8 cellular contexts compared by ENCODE assay signal in the genomic region with DNA sequence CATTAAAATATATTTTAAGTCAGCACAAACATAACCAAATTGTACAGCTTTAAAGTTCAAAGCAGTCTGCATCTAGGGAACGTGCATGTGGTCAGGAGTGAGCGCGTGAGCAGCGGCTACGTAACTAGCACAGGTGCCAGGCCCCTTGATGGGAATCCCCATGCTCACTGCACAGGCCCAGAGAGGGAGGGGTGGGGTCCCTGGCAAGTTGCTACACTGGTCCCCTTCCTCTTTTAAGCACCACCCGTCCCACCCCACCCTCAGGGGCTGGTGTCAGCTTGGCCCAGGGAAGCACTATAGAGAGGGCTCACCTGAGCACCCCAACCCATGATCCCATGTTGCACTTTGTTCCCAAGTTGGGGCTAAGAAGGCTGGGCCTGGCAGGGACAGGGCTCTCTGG. TPM values are rescaled to one million over a fixed set of nuclear protein-coding genes. Genes with fewer than 3 reads are reported as not detected.
DNase-seq lines count a peak whose midpoint lies in the region; ATAC-seq lines count a peak whose summit lies in the region.

No MANE protein-coding gene starts in this region.

- H3K36me3 Mint-ChIP-seq in activated CD4-positive, alpha-beta T cell treated with anti-CD3 and anti-CD28 coated beads for 36 hours (ENCODE audit: low read depth), result peaks cover 17% of the 10 kb centered on the region
- H3K36me3 Mint-ChIP-seq in activated T-cell treated with anti-CD3 and anti-CD28 coated beads, Interleukin-2, amount 50 U/mL, for 24 hours (ENCODE audit: low read depth), result peaks cover 78% of the 10 kb centered on the region

- H3K9ac ChIP-seq in skeletal muscle tissue (ENCODE audit: low read depth in 1 of 3, low read length in 3 of 3), result peak overlapping the region; percentile 76 to 92 (median 86)

- ATAC-seq in activated CD4-positive, alpha-beta T cell treated with anti-CD3 and anti-CD28 coated beads for 36 hours, result no peak
- no peak for ATAC-seq in left cardiac atrium
- ATAC-seq in HG02623 (IDR thresholded peaks at IDR 0.05; ENCODE audit: unreplicated experiment), result no peak
- ATAC-seq in GM19023 (IDR thresholded peaks at IDR 0.05; ENCODE audit: unreplicated experiment), result no peak
- no peak for ATAC-seq in HG03025 (IDR thresholded peaks at IDR 0.05; ENCODE audit: low FRiP score, unreplicated experiment)

- H3K27me3 ChIP-seq in skeletal muscle tissue (ENCODE audit: control insufficient read depth in 3 of 3, insufficient read depth in 3 of 3, low read length in 3 of 3), result no peaks in the 10 kb centered on the region

- peaks cover 18% of the 10 kb centered on the region for H3K4me1 Mint-ChIP-seq in activated CD4-positive, alpha-beta T cell treated with anti-CD3 and anti-CD28 coated beads for 36 hours
- H3K4me1 Mint-ChIP-seq in activated T-cell treated with anti-CD3 and anti-CD28 coated beads, Interleukin-2, amount 50 U/mL, for 24 hours (ENCODE audit: low read depth), result peaks cover 44% of the 10 kb centered on the region

- intact Hi-C loops in activated CD4-positive, alpha-beta T cell treated with anti-CD3 and anti-CD28 coated beads for 36 hours (cut with DNase I, micrococcal nuclease), result loop anchor here (1.0 to 10.0 kb wide), 10 partner anchors 62 to 1007 kb away; a partner anchor contains a TSS
- intact Hi-C loops in left cardiac atrium (cut with DNase I), result no loop called here

- no peaks in the 10 kb centered on the region for H3K9me3 ChIP-seq in skeletal muscle tissue (ENCODE audit: control insufficient read depth in 3 of 3, low read length in 3 of 3)

- peak overlapping the region; percentile 92 for H3K4me3 Mint-ChIP-seq in activated CD4-positive, alpha-beta T cell treated with anti-CD3 and anti-CD28 coated beads for 36 hours
- H3K4me3 Mint-ChIP-seq in activated T-cell treated with anti-CD3 and anti-CD28 coated beads, Interleukin-2, amount 50 U/mL, for 24 hours, result peak overlapping the region; percentile 96

- CTCF ChIA-PET in activated CD4-positive, alpha-beta T cell treated with anti-CD3 and anti-CD28 coated beads for 36 hours (lab: Charles Lee), result interaction anchor here (0.7 kb wide), 1 partner anchor 858 kb away, joined by 4 read pairs; no protein-coding TSS in a partner anchor

- peak; percentile 59 for DNase-seq in activated CD4-positive, alpha-beta T cell treated with anti-CD3 and anti-CD28 coated beads for 36 hours
- DNase-seq in activated CD4-positive, alpha-beta T cell treated with anti-CD3 and anti-CD28 coated beads for 1 hour, result no peak
- DNase-seq in activated T-cell treated with anti-CD3 and anti-CD28 coated beads, Interleukin-2, amount 50 U/mL, for 24 hours, result peak; percentile 54
- DNase-seq in left cardiac atrium, result peak; percentile 43

- H3K27ac ChIP-seq in skeletal muscle tissue (ENCODE audit: low read depth, low read length), result peak overlapping the region; percentile 96

- POLR2A ChIA-PET in activated CD4-positive, alpha-beta T cell treated with anti-CD3 and anti-CD28 coated beads for 36 hours (lab: Charles Lee), result interaction anchor here (0.8 to 1.7 kb wide), 2 partner anchors 23 to 482 kb away, joined by 4 to 5 read pairs; no protein-coding TSS in a partner anchor

- H3K4me1 ChIP-seq in skeletal muscle tissue (ENCODE audit: control insufficient read depth in 3 of 3, insufficient read depth in 3 of 3, low read length in 3 of 3), result peaks cover 23 to 59% (median 40%) of the 10 kb centered on the region in 3 donors

- H3K27me3 Mint-ChIP-seq in activated CD4-positive, alpha-beta T cell treated with anti-CD3 and anti-CD28 coated beads for 36 hours, result no peaks in the 10 kb centered on the region
- H3K27me3 Mint-ChIP-seq in activated T-cell treated with anti-CD3 and anti-CD28 coated beads, Interleukin-2, amount 50 U/mL, for 24 hours, result no peaks in the 10 kb centered on the region

- peak overlapping the region; percentile 96 for H3K27ac Mint-ChIP-seq in activated CD4-positive, alpha-beta T cell treated with anti-CD3 and anti-CD28 coated beads for 36 hours
- peak overlapping the region; percentile 97 for H3K27ac Mint-ChIP-seq in activated T-cell treated with anti-CD3 and anti-CD28 coated beads, Interleukin-2, amount 50 U/mL, for 24 hours

- H3K4me3 ChIP-seq in skeletal muscle tissue (ENCODE audit: low read length in 3 of 3), result peak overlapping the region; percentile 79 to 83 (median 80)

- no peaks in the 10 kb centered on the region for H3K9me3 Mint-ChIP-seq in activated CD4-positive, alpha-beta T cell treated with anti-CD3 and anti-CD28 coated beads for 36 hours (ENCODE audit: low read depth)
- no peaks in the 10 kb centered on the region for H3K9me3 Mint-ChIP-seq in activated T-cell treated with anti-CD3 and anti-CD28 coated beads, Interleukin-2, amount 50 U/mL, for 24 hours

- H3K36me3 ChIP-seq in skeletal muscle tissue (ENCODE audit: control insufficient read depth in 3 of 3, insufficient read depth in 3 of 3, low read length in 3 of 3), result peaks cover 50 to 53% (median 51%) of the 10 kb centered on the region in 3 donors

RNA-seq across cellular contexts. Expression of a gene that starts 0.8 kb away (rescaled TPM):
- 10 to 100 TPM; 21.0 to 32.1 TPM for total RNA-seq in activated CD4-positive, alpha-beta T cell treated with anti-CD3 and anti-CD28 coated beads for 36 hours
- 10 to 100 TPM; 22.4 to 38.3 TPM for total RNA-seq in left cardiac atrium
- 9.9 TPM for total RNA-seq in skeletal muscle tissue

RNA-seq across cellular contexts. Expression of a gene that starts 5.1 kb away (rescaled TPM):
- total RNA-seq in activated CD4-positive, alpha-beta T cell treated with anti-CD3 and anti-CD28 coated beads for 36 hours, result under 1 TPM in 1 of 2 experiments, not detected in 1; 0.07 TPM
- under 1 TPM in 1 of 2 donors, not detected in 1; 0.09 TPM for total RNA-seq in left cardiac atrium
- total RNA-seq in skeletal muscle tissue, result under 0.01 TPM

RNA-seq across cellular contexts. Expression of a gene that starts 35.2 kb away (rescaled TPM):
- 10 to 100 TPM; 25.2 to 32.7 TPM for total RNA-seq in activated CD4-positive, alpha-beta T cell treated with anti-CD3 and anti-CD28 coated beads for 36 hours
- 10 to 100 TPM; 39.2 to 44.8 TPM for total RNA-seq in left cardiac atrium
- total RNA-seq in skeletal muscle tissue, result 31.3 TPM

RNA-seq across cellular contexts. Expression of a gene that starts 35.3 kb away (rescaled TPM):
- total RNA-seq in activated CD4-positive, alpha-beta T cell treated with anti-CD3 and anti-CD28 coated beads for 36 hours, result 1 to 10 TPM; 8.7 to 9.7 TPM
- total RNA-seq in left cardiac atrium (10 to 100 TPM in 1 of 2 donors, 1 to 10 TPM in 1; 8.8 to 11.5 TPM), skeletal muscle tissue (1.6 TPM)

RNA-seq across cellular contexts. Expression of a gene that starts 50.4 kb away (rescaled TPM):
- total RNA-seq in activated CD4-positive, alpha-beta T cell treated with anti-CD3 and anti-CD28 coated beads for 36 hours, result 100 to 1,000 TPM; 110 to 137 TPM
- total RNA-seq in left cardiac atrium, result 10 to 100 TPM; 75.3 to 82.6 TPM
- 75.2 TPM for total RNA-seq in skeletal muscle tissue

Comparison
In these comparisons a context has a peak if more than half of its experiments do, and no peak if none do; other contexts are left out.
1. intact Hi-C loops: an anchor here in activated CD4-positive, alpha-beta T cell treated with anti-CD3 and anti-CD28 coated beads for 36 hours (1.0 to 10.0 kb wide); none called in left cardiac atrium.